8 cellular contexts compared by ENCODE assay signal in the genomic region with DNA sequence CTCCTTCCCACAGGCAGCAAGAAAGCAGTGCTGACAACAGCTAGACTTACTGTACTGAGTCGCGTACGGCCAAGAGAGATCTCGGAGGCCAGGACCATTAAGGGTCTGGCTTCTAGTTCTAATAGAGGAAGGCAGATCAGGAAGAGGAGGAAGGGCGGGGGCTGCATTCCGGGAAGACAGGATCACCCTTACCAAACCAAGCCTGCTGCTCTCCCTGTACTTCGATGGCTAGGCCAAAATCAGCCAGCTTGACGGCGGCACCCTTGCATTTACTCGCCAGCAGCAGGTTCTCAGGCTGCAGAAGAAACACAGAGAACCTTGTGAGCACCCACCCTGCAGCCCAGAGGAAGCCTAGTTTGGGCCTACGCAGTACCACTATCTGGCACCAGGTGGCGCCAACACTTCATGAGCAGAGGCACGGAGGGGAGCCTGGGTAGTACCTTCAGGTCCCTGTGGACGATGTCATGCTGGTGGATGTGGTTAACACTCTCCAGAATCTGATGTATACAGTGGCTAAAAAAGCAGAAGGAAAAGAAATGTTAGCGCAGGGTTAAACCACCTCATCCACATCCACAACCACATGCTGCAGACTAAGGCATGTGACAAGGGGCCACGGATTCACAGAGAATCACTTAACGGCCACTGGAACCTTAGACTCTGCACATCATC. TPM values are rescaled to one million over a fixed set of nuclear protein-coding genes. Genes with fewer than 3 reads are reported as not detected.
DNase-seq lines count a peak whose midpoint lies in the region; ATAC-seq and TF ChIP-seq lines count a peak whose summit lies in the region.

No MANE protein-coding gene starts in this region.

- DNase-seq in AG20443 (ENCODE audit: low spot score) (peak; percentile 87), NCI-H510A treated with DMSO at 0.1 percent for 48 hours (lab: John Stamatoyannopoulos, UW) (peak; percentile 45), coronary artery (ENCODE audit: low spot score) (no peak), lower leg skin (ENCODE audit: low spot score in 2 of 2) (peak; percentile 77 to 97)
- DNase-seq in activated CD4-positive, alpha-beta T cell treated with anti-CD3 and anti-CD28 coated beads, Interleukin-2, amount 50 U/mL, for 1 hour = peak; percentile 92
- peak; percentile 75 to 93 (median 81) for DNase-seq in stimulated activated CD4-positive, alpha-beta T cell treated with anti-CD3 and anti-CD28 coated beads, TNF-alpha, amount 100 ng/mL, for 1 hour (ENCODE audit: low read depth in 3 of 3, low spot score in 1 of 3)

- intact Hi-C loops in lower leg skin (cut with DNase I; ENCODE audit: low total_unique reads) = no loop called here

- TF ChIP-seq POLR2A in lower leg skin (IDR thresholded peaks at IDR 0.05) = no peak

- peak; percentile 100 for TF ChIP-seq CTCF in coronary artery (IDR thresholded peaks at IDR 0.05)
- TF ChIP-seq CTCF in lower leg skin (IDR thresholded peaks at IDR 0.05) = peak in 2 of 3 donors; percentile 69 to 98

- ATAC-seq in GM18870 (IDR thresholded peaks at IDR 0.05; ENCODE audit: unreplicated experiment) = peak; percentile 69
- ATAC-seq in HG03139 (IDR thresholded peaks at IDR 0.05; ENCODE audit: unreplicated experiment) = peak; percentile 84

- H3K4me3 ChIP-seq in coronary artery (no peak overlapping the region), lower leg skin (ENCODE audit: low read depth, poor library complexity, severe bottlenecking) (no peak overlapping the region)

- 38 to 40% methylated on average over 17 of the region's 17 CpGs for WGBS in lower leg skin, 2 donors

- H3K27ac ChIP-seq in coronary artery = peak overlapping the region; percentile 90 to 91

RNA-seq across cellular contexts. Expression of a gene that starts 25.4 kb away (rescaled TPM):
- total RNA-seq in lower leg skin = 10 to 100 TPM; 20.0 to 27.9 (median 24.2) TPM

RNA-seq across cellular contexts. Expression of a gene that starts 37.6 kb away (rescaled TPM):
- 10 to 100 TPM; 16.7 to 41.5 (median 37.4) TPM for total RNA-seq in lower leg skin
